In genomic region chr3:152970851-152971250, GRCh38 we compare ENCODE assay signal across 26 cellular contexts.
"Had no signal": no experiment of that assay in that cellular context is flagged by ENCODE, and none has a peak within 500 bp of the region (broad histone marks: within the 10 kb centered on the region; RNA-seq: fewer than 3 reads in every experiment).

No MANE protein-coding gene starts in this region.

- H3K36me3 Mint-ChIP-seq: activated naive CD8-positive, alpha-beta T cell treated with anti-CD3 and anti-CD28 coated beads for 36 hours; natural killer cell treated with Interleukin-12 subunit alpha and Interleukin-12 subunit beta and Interleukin-15 and Interleukin-18, amount 100 ng/mL, for 72 hours; stimulated activated naive B cell treated with anti-CD40 and anti-IgM and Interleukin-4, amounts not matched to agents 10 μg/mL and 1 μg/mL and 100 μg/mL, for 72 hours had no signal

- H3K9me3 Mint-ChIP-seq: activated naive CD8-positive, alpha-beta T cell treated with anti-CD3 and anti-CD28 coated beads for 36 hours; effector memory CD8-positive, alpha-beta T cell; stimulated activated naive B cell treated with anti-CD40 and anti-IgM and Interleukin-4, amounts not matched to agents 10 μg/mL and 1 μg/mL and 100 μg/mL, for 72 hours had no signal

- H3K4me3 ChIP-seq: adrenal gland, body of pancreas, gastrocnemius medialis, right atrium auricular region, stomach, thyroid gland, upper lobe of left lung had no signal

- H3K27ac ChIP-seq: adrenal gland, body of pancreas, gastrocnemius medialis, right atrium auricular region, stomach, thyroid gland, upper lobe of left lung, WERI-Rb-1 had no signal

- H3K27ac Mint-ChIP-seq: activated naive CD4-positive, alpha-beta T cell treated with anti-CD3 and anti-CD28 coated beads for 36 hours; activated naive CD8-positive, alpha-beta T cell treated with anti-CD3 and anti-CD28 coated beads for 36 hours; effector memory CD8-positive, alpha-beta T cell; natural killer cell treated with Interleukin-12 subunit alpha and Interleukin-12 subunit beta and Interleukin-15 and Interleukin-18, amount 100 ng/mL, for 72 hours; stimulated activated naive B cell treated with anti-CD40 and anti-IgM and Interleukin-4, amounts not matched to agents 10 μg/mL and 1 μg/mL and 100 μg/mL, for 72 hours had no signal

- H3K36me3 ChIP-seq: adrenal gland, gastrocnemius medialis, right atrium auricular region, stomach, thyroid gland, upper lobe of left lung, WERI-Rb-1 had no signal

- H3K4me3 Mint-ChIP-seq: activated naive CD4-positive, alpha-beta T cell treated with anti-CD3 and anti-CD28 coated beads for 36 hours; activated naive CD8-positive, alpha-beta T cell treated with anti-CD3 and anti-CD28 coated beads for 36 hours; effector memory CD8-positive, alpha-beta T cell; natural killer cell treated with Interleukin-12 subunit alpha and Interleukin-12 subunit beta and Interleukin-15 and Interleukin-18, amount 100 ng/mL, for 72 hours; stimulated activated naive B cell treated with anti-CD40 and anti-IgM and Interleukin-4, amounts not matched to agents 10 μg/mL and 1 μg/mL and 100 μg/mL, for 72 hours had no signal

- H3K4me1 ChIP-seq: adrenal gland, body of pancreas, gastrocnemius medialis, right atrium auricular region, stomach, thyroid gland, upper lobe of left lung had no signal

- ATAC-seq: activated CD4-positive, CD25-positive, alpha-beta regulatory T cell treated with anti-CD3 and anti-CD28 coated beads, Interleukin-2, amount 50 U/mL, for 24 hours; body of pancreas; effector memory CD8-positive, alpha-beta T cell; gastrocnemius medialis; left cardiac atrium; natural killer cell treated with Interleukin-12 subunit alpha and Interleukin-12 subunit beta and Interleukin-15 and Interleukin-18, amount 100 ng/mL, for 72 hours; stimulated activated naive B cell treated with anti-CD40 and anti-IgM and Interleukin-4, amounts not matched to agents 10 μg/mL and 1 μg/mL and 100 μg/mL, for 72 hours had no signal

- H3K4me1 Mint-ChIP-seq: activated naive CD8-positive, alpha-beta T cell treated with anti-CD3 and anti-CD28 coated beads for 36 hours had no signal

- H3K9me3 ChIP-seq: body of pancreas, gastrocnemius medialis, thyroid gland had no signal

- H3K27me3 Mint-ChIP-seq: activated naive CD8-positive, alpha-beta T cell treated with anti-CD3 and anti-CD28 coated beads for 36 hours; effector memory CD8-positive, alpha-beta T cell; stimulated activated naive B cell treated with anti-CD40 and anti-IgM and Interleukin-4, amounts not matched to agents 10 μg/mL and 1 μg/mL and 100 μg/mL, for 72 hours had no signal

- DNase-seq: activated CD4-positive, alpha-beta T cell treated with anti-CD3 and anti-CD28 coated beads for 48 hours; activated CD4-positive, alpha-beta T cell treated with anti-CD3 and anti-CD28 coated beads, Interleukin-2, amount 50 U/mL, for 48 hours; activated CD8-positive, alpha-beta memory T cell treated with anti-CD3 and anti-CD28 coated beads for 24 hours; activated effector memory CD4-positive, alpha-beta T cell treated with anti-CD3 and anti-CD28 coated beads, Interleukin-2, amount 50 U/mL, for 16 hours; activated naive CD4-positive, alpha-beta T cell treated with anti-CD3 and anti-CD28 coated beads for 36 hours; activated naive CD8-positive, alpha-beta T cell treated with anti-CD3 and anti-CD28 coated beads for 36 hours; adrenal gland; aorta; body of pancreas; caudate nucleus; cortex of kidney; effector memory CD8-positive, alpha-beta T cell; gastrocnemius medialis; glutamatergic neuron; left cardiac atrium; mesenchymal stem cell; stimulated activated CD4-positive, alpha-beta T cell treated with anti-CD3 and anti-CD28 coated beads, Interleukin-15, amount 100 ng/mL, for 24 hours; stimulated activated CD4-positive, alpha-beta T cell treated with anti-CD3 and anti-CD28 coated beads, Interleukin-2, amount 100 ng/mL, for 24 hours; stimulated activated naive B cell treated with anti-CD40 and anti-IgM and Interleukin-4, amounts not matched to agents 10 μg/mL and 1 μg/mL and 100 μg/mL, for 72 hours; stomach; thyroid gland; upper lobe of left lung; WERI-Rb-1 had no signal

- H3K27me3 ChIP-seq: adrenal gland, body of pancreas, gastrocnemius medialis, right atrium auricular region, stomach, thyroid gland, upper lobe of left lung had no signal
